8 cellular contexts compared by ENCODE assay signal in genomic region chr19:44689290-44690130, GRCh38. TPM values are rescaled to one million over a fixed set of nuclear protein-coding genes. Genes with fewer than 3 reads are reported as not detected.
DNase-seq lines count a peak whose midpoint lies in the region; TF ChIP-seq lines count a peak whose summit lies in the region.

No MANE protein-coding gene starts in this region.

- no peak overlapping the region for H3K23ac ChIP-seq in mesendoderm (ENCODE audit: low read length)

- no peaks in the 10 kb centered on the region for H3K36me3 ChIP-seq in mesendoderm (ENCODE audit: control insufficient read depth, insufficient read depth, low read length)

- H3K4me3 Mint-ChIP-seq in activated CD4-positive, alpha-beta memory T cell treated with anti-CD3 and anti-CD28 coated beads, Interleukin-2, amount 10 ng/mL, durations not matched to agents 7 days and 5 days = no peak overlapping the region

- POLR2A ChIA-PET in AG04450 (lab: Yijun Ruan, JAX) = no interaction called here
- POLR2A ChIA-PET in activated CD4-positive, alpha-beta memory T cell treated with anti-CD3 and anti-CD28 coated beads, Interleukin-2, amount 10 ng/mL, durations not matched to agents 7 days and 5 days (lab: Charles Lee) = interaction anchor here (1.4 to 2.4 kb wide), 3 partner anchors 33 to 81 kb away, joined by 4 to 8 read pairs (median 5); no protein-coding TSS in a partner anchor

- WGBS in mesendoderm (ENCODE audit: extremely low coverage, insufficient coverage, low lambda C conversion rate) = no CpG with 5 or more reads among the region's 11 CpGs

- H3K27me3 Mint-ChIP-seq in activated CD4-positive, alpha-beta memory T cell treated with anti-CD3 and anti-CD28 coated beads, Interleukin-2, amount 10 ng/mL, durations not matched to agents 7 days and 5 days = peaks cover 29% of the 10 kb centered on the region

- no peaks in the 10 kb centered on the region for H3K4me1 ChIP-seq in mesendoderm (ENCODE audit: control insufficient read depth, low read depth, low read length)

- H3K27ac Mint-ChIP-seq in activated CD4-positive, alpha-beta memory T cell treated with anti-CD3 and anti-CD28 coated beads, Interleukin-2, amount 10 ng/mL, durations not matched to agents 7 days and 5 days = no peak overlapping the region

- H2AK5ac ChIP-seq in mesendoderm (ENCODE audit: low read length) = no peak overlapping the region

- no peak overlapping the region for H3K4ac ChIP-seq in mesendoderm (ENCODE audit: low read depth, low read length)

- CTCF ChIA-PET in AG04450 (lab: Charles Lee) = interaction anchor here (0.6 to 4.7 kb wide), 23 partner anchors 9 to 344 kb away, joined by 3 to 61 read pairs (median 4); partner anchors contain the start of gene NECTIN2
- CTCF ChIA-PET in activated CD4-positive, alpha-beta memory T cell treated with anti-CD3 and anti-CD28 coated beads, Interleukin-2, amount 10 ng/mL, durations not matched to agents 7 days and 5 days (lab: Charles Lee) = interaction anchor here (0.6 to 9.1 kb wide), 16 partner anchors 7 to 200 kb away, joined by 3 to 87 read pairs (median 4); no protein-coding TSS in a partner anchor

- H3K4me2 ChIP-seq in mesendoderm (ENCODE audit: low read length) = peak overlapping the region; percentile 18

- no peaks in the 10 kb centered on the region for H3K36me3 Mint-ChIP-seq in activated CD4-positive, alpha-beta memory T cell treated with anti-CD3 and anti-CD28 coated beads, Interleukin-2, amount 10 ng/mL, durations not matched to agents 7 days and 5 days (ENCODE audit: low read depth)

- H3K56ac ChIP-seq in mesendoderm (ENCODE audit: low read length) = peak overlapping the region; percentile 73

- H3K4me3 ChIP-seq in AG04450 (ENCODE audit: low read depth, low read length) (no peak overlapping the region), mesendoderm (ENCODE audit: low read length) (no peak overlapping the region)

- H3K9me3 ChIP-seq in AG04450 (ENCODE audit: control insufficient read depth, insufficient read depth, low read length) = no peaks in the 10 kb centered on the region

- peak; percentile 93 for TF ChIP-seq CTCF in AG04450 (IDR thresholded peaks at IDR 0.05; ENCODE audit: low read depth, low read length)

- H4K8ac ChIP-seq in mesendoderm (ENCODE audit: low read depth, low read length) = no peak overlapping the region

- no peak overlapping the region for H2BK5ac ChIP-seq in mesendoderm (ENCODE audit: low read length)

- no peaks in the 10 kb centered on the region for H3K79me1 ChIP-seq in mesendoderm (ENCODE audit: low read length)

- H3K27ac ChIP-seq in AG04450 (ENCODE audit: low read depth, low read length) (no peak overlapping the region), mesendoderm (ENCODE audit: low read depth, low read length) (no peak overlapping the region)

- no peaks in the 10 kb centered on the region for H3K79me2 ChIP-seq in mesendoderm (ENCODE audit: control insufficient read depth, insufficient read depth, low read length)

- no peak overlapping the region for H4K5ac ChIP-seq in mesendoderm (ENCODE audit: low read length)

- H3K9me3 Mint-ChIP-seq in activated CD4-positive, alpha-beta memory T cell treated with anti-CD3 and anti-CD28 coated beads, Interleukin-2, amount 10 ng/mL, durations not matched to agents 7 days and 5 days = no peaks in the 10 kb centered on the region

- H3K18ac ChIP-seq in mesendoderm (ENCODE audit: low read length) = no peak overlapping the region

- no peak overlapping the region for H2BK15ac ChIP-seq in mesendoderm (replicated peaks; ENCODE audit: low read depth)

- DNase-seq in AG04450 (ENCODE audit: low read depth, low spot score) (peak; percentile 34), GM19238 (ENCODE audit: insufficient read length, low spot score) (peak; percentile 51), NCI-H526 treated with DMSO at 0.1 percent for 48 hours (lab: John Stamatoyannopoulos, UW) (peak; percentile 29), mesendoderm (peak; percentile 82), cortex of kidney (lab: John Stamatoyannopoulos, UW) (no peak)
- DNase-seq in activated CD4-positive, alpha-beta memory T cell treated with anti-CD3 and anti-CD28 coated beads, Interleukin-2, amount 10 ng/mL, durations not matched to agents 7 days and 5 days = peak; percentile 77
- DNase-seq in effector CD4-positive, alpha-beta T cell = peak; percentile 74
- peak; percentile 56 to 66 for DNase-seq in stimulated activated CD8-positive, alpha-beta memory T cell treated with anti-CD3 and anti-CD28 coated beads, Interleukin-2, amount 100 ng/mL, for 1 hour (ENCODE audit: low read depth in 2 of 2)

- peak overlapping the region; percentile 26 for H3K9ac ChIP-seq in mesendoderm (ENCODE audit: low read length)

- H2BK120ac ChIP-seq in mesendoderm (ENCODE audit: low read depth, low read length) = no peak overlapping the region

- H3K27me3 ChIP-seq in AG04450 (ENCODE audit: control insufficient read depth, insufficient read depth, low read length) = no peaks in the 10 kb centered on the region
- H3K27me3 ChIP-seq in mesendoderm (ENCODE audit: insufficient read depth, low read length, poor library complexity) = no peaks in the 10 kb centered on the region

- H3K4me1 Mint-ChIP-seq in activated CD4-positive, alpha-beta memory T cell treated with anti-CD3 and anti-CD28 coated beads, Interleukin-2, amount 10 ng/mL, durations not matched to agents 7 days and 5 days = peaks cover 38% of the 10 kb centered on the region

RNA-seq across cellular contexts. Expression of gene CEACAM16, which starts 9.4 kb away (rescaled TPM):
- polyA plus RNA-seq in AG04450 (2011; rRNA removed) = not detected in 2 replicates
- polyA minus RNA-seq in AG04450 (2011; rRNA and poly(A)+ RNA removed) = not detected in 2 replicates
- total RNA-seq in activated CD4-positive, alpha-beta memory T cell treated with anti-CD3 and anti-CD28 coated beads, Interleukin-2, amount 10 ng/mL, durations not matched to agents 7 days and 5 days = not detected
- not detected for polyA plus RNA-seq in mesendoderm (2013, experiment 1 of 2)
- polyA plus RNA-seq in mesendoderm (2013, experiment 2 of 2) = not detected

RNA-seq across cellular contexts. Expression of gene CEACAM19, which starts 18.2 kb away (rescaled TPM):
- polyA plus RNA-seq in AG04450 (2011; rRNA removed) = 11.3 and 13.8 TPM in 2 replicates
- 9.1 and 11.2 TPM in 2 replicates for polyA minus RNA-seq in AG04450 (2011; rRNA and poly(A)+ RNA removed)
- total RNA-seq in activated CD4-positive, alpha-beta memory T cell treated with anti-CD3 and anti-CD28 coated beads, Interleukin-2, amount 10 ng/mL, durations not matched to agents 7 days and 5 days = under 1 TPM in 1 of 2 experiments, not detected in 1; 0.30 TPM
- polyA plus RNA-seq in mesendoderm (2013, experiment 1 of 2) = 0.53 TPM
- 0.60 TPM for polyA plus RNA-seq in mesendoderm (2013, experiment 2 of 2)

RNA-seq across cellular contexts. Expression of gene PVR, which starts 45.8 kb away (rescaled TPM):
- 125 and 151 TPM in 2 replicates for polyA plus RNA-seq in AG04450 (2011; rRNA removed)
- polyA minus RNA-seq in AG04450 (2011; rRNA and poly(A)+ RNA removed) = 148 and 175 TPM in 2 replicates
- 1 to 10 TPM; 1.7 to 2.1 TPM for total RNA-seq in activated CD4-positive, alpha-beta memory T cell treated with anti-CD3 and anti-CD28 coated beads, Interleukin-2, amount 10 ng/mL, durations not matched to agents 7 days and 5 days
- 14.9 TPM for polyA plus RNA-seq in mesendoderm (2013, experiment 1 of 2)
- 14.7 TPM for polyA plus RNA-seq in mesendoderm (2013, experiment 2 of 2)

RNA-seq across cellular contexts. Expression of gene BCL3, which starts 59.0 kb away (rescaled TPM):
- 5.6 and 11.0 TPM in 2 replicates for polyA plus RNA-seq in AG04450 (2011; rRNA removed)
- 10.0 and 11.3 TPM in 2 replicates for polyA minus RNA-seq in AG04450 (2011; rRNA and poly(A)+ RNA removed)
- 10 to 100 TPM; 63.4 to 66.6 TPM for total RNA-seq in activated CD4-positive, alpha-beta memory T cell treated with anti-CD3 and anti-CD28 coated beads, Interleukin-2, amount 10 ng/mL, durations not matched to agents 7 days and 5 days
- polyA plus RNA-seq in mesendoderm (2013, experiment 1 of 2) = 1.8 TPM
- 1.7 TPM for polyA plus RNA-seq in mesendoderm (2013, experiment 2 of 2)
